In genomic region chr6:10588562-10589428, GRCh38 we compare ENCODE assay signal across 28 cellular contexts.
DNase-seq lines count a peak whose midpoint lies in the region; ATAC-seq and TF ChIP-seq lines count a peak whose summit lies in the region.
"Had no signal": no experiment of that assay in that cellular context is flagged by ENCODE, and none has a peak within 500 bp of the region (broad histone marks: within the 10 kb centered on the region; RNA-seq: fewer than 3 reads in every experiment).

No MANE protein-coding gene starts in this region.

- peaks cover 12% of the 10 kb centered on the region for H3K23me2 ChIP-seq in H9 (ENCODE audit: insufficient read length, low read depth, low read length, poor library complexity, severe bottlenecking)

- H3K36me3 ChIP-seq in DND-41 (ENCODE audit: insufficient read depth, low read length) (no peaks in the 10 kb centered on the region), iPS-20b (ENCODE audit: insufficient read depth, low read depth, low read length) (no peaks in the 10 kb centered on the region)
- H3K36me3 ChIP-seq: BE2C, upper lobe of left lung had no signal

- H2AFZ ChIP-seq in DND-41 (ENCODE audit: low read depth, low read length) (no peak overlapping the region), H9 (ENCODE audit: low read length) (no peak overlapping the region)

- no peak overlapping the region for H2BK120ac ChIP-seq in H9 (ENCODE audit: low read depth, low read length, poor library complexity, severe bottlenecking)

- ATAC-seq in DND-41 (ENCODE audit: insufficient read depth, low read depth): no peak
- no peak for ATAC-seq in GM18505 (IDR thresholded peaks at IDR 0.05; ENCODE audit: unreplicated experiment)
- ATAC-seq: activated T-cell treated with anti-CD3 and anti-CD28 coated beads, Interleukin-2, amount 50 U/mL, for 72 hours; body of pancreas; stimulated activated memory B cell treated with anti-CD40 and anti-IgM and Interleukin-4, amounts not matched to agents 10 μg/mL and 1 μg/mL and 100 μg/mL, for 72 hours had no signal

- H3K4me3 Mint-ChIP-seq in H9: no peak overlapping the region
- H3K4me3 Mint-ChIP-seq: activated B cell treated with CpG ODN at 0.5 μM for 24 hours; activated T-cell treated with anti-CD3 and anti-CD28 coated beads, Interleukin-2, amount 50 U/mL, for 72 hours; CD8-positive, alpha-beta memory T cell; mesothelial cell of epicardium; naive thymus-derived CD4-positive, alpha-beta T cell; stimulated activated memory B cell treated with anti-CD40 and anti-IgM and Interleukin-4, amounts not matched to agents 10 μg/mL and 1 μg/mL and 100 μg/mL, for 72 hours had no signal

- H3K27ac Mint-ChIP-seq in H9: no peak overlapping the region
- H3K27ac Mint-ChIP-seq: activated B cell treated with CpG ODN at 0.5 μM for 24 hours; activated T-cell treated with anti-CD3 and anti-CD28 coated beads, Interleukin-2, amount 50 U/mL, for 72 hours; CD8-positive, alpha-beta memory T cell; mesothelial cell of epicardium; naive thymus-derived CD4-positive, alpha-beta T cell; stimulated activated memory B cell treated with anti-CD40 and anti-IgM and Interleukin-4, amounts not matched to agents 10 μg/mL and 1 μg/mL and 100 μg/mL, for 72 hours had no signal

- H3K27ac ChIP-seq in DND-41 (ENCODE audit: low read length) (peak overlapping the region; percentile 26), H9 (ENCODE audit: insufficient read length, low read depth, low read length) (peak overlapping the region; percentile 35), coronary artery (no peak overlapping the region), iPS-20b (ENCODE audit: low read length) (peak overlapping the region; percentile 1)
- H3K27ac ChIP-seq: body of pancreas, epithelial cell of prostate, upper lobe of left lung had no signal

- peak overlapping the region; percentile 25 for H4K5ac ChIP-seq in H9 (ENCODE audit: insufficient read length, low read depth, low read length)

- peak overlapping the region; percentile 5 for H4K91ac ChIP-seq in H9 (ENCODE audit: insufficient read length, low read depth, low read length)

- H3K23ac ChIP-seq in H9 (ENCODE audit: insufficient read length, low read depth, low read length): peak overlapping the region; percentile 11

- no peaks in the 10 kb centered on the region for H3K79me1 ChIP-seq in H9 (ENCODE audit: insufficient read depth, low read depth, low read length, poor library complexity, severe bottlenecking)

- H3K9ac ChIP-seq in DND-41 (ENCODE audit: low read depth, low read length) (no peak overlapping the region), H9 (ENCODE audit: extremely low read depth, insufficient read length, low read length) (peak overlapping the region; percentile 40), iPS-20b (ENCODE audit: low read depth, low read length) (peak overlapping the region; percentile 75; the same call in 1 of the 2 replicates)

- no peak overlapping the region for H2BK20ac ChIP-seq in H9 (ENCODE audit: low read depth, low read length, poor library complexity, severe bottlenecking)

- H3K4me3 ChIP-seq in DND-41 (ENCODE audit: low read depth in 1 of 2, low read length in 2 of 2) (peak overlapping the region in 1 of 2 experiments; percentile 13; a peak in 1 of 4 replicates), coronary artery (no peak overlapping the region), iPS-20b (ENCODE audit: low read length) (peak overlapping the region; percentile 75)
- H3K4me3 ChIP-seq: body of pancreas, upper lobe of left lung had no signal

- peak overlapping the region; percentile 63 for H4K8ac ChIP-seq in H9 (replicated peaks; ENCODE audit: insufficient read length, low read depth, low read length)

- no peak overlapping the region for H2BK12ac ChIP-seq in H9 (ENCODE audit: insufficient read length, low read depth, low read length)

- H3K79me2 ChIP-seq in DND-41 (ENCODE audit: insufficient read depth, low read length): no peaks in the 10 kb centered on the region
- peaks cover 44% of the 10 kb centered on the region; the same call in 1 of the 2 replicates for H3K79me2 ChIP-seq in H9 (ENCODE audit: insufficient read depth, low read length)

- TF ChIP-seq POLR2A in GM18505 (IDR thresholded peaks at IDR 0.05; ENCODE audit: borderline replicate concordance, extremely low read depth, insufficient read depth, insufficient read length): no peak

- H3K4me1 Mint-ChIP-seq in H9: peaks cover 54 to 55% of the 10 kb centered on the region in 2 experiments
- H3K4me1 Mint-ChIP-seq: CD8-positive, alpha-beta memory T cell had no signal

- no peak overlapping the region for H3K56ac ChIP-seq in H9 (ENCODE audit: insufficient read length, low read depth, low read length)

- H3K9me3 Mint-ChIP-seq in H9: no peaks in the 10 kb centered on the region; a peak in 2 of 5 replicates
- H3K9me3 Mint-ChIP-seq: activated B cell treated with CpG ODN at 0.5 μM for 24 hours; activated T-cell treated with anti-CD3 and anti-CD28 coated beads, Interleukin-2, amount 50 U/mL, for 72 hours; CD8-positive, alpha-beta memory T cell; mesothelial cell of epicardium; stimulated activated memory B cell treated with anti-CD40 and anti-IgM and Interleukin-4, amounts not matched to agents 10 μg/mL and 1 μg/mL and 100 μg/mL, for 72 hours had no signal

- H2AK5ac ChIP-seq in H9 (ENCODE audit: insufficient read length, low read length): peak overlapping the region; percentile 2

- no peak for TF ChIP-seq CTCF in DND-41 (IDR thresholded peaks at IDR 0.05; ENCODE audit: borderline replicate concordance, extremely low read depth, low read length, poor library complexity, severe bottlenecking)
- TF ChIP-seq CTCF in H9 (conservative IDR thresholded peaks at IDR 0.05): no peak
- no peak for TF ChIP-seq CTCF in coronary artery (IDR thresholded peaks at IDR 0.05)

- no peak overlapping the region for H2BK5ac ChIP-seq in H9 (ENCODE audit: insufficient read length, low read length)

- H3K4me1 ChIP-seq in DND-41 (ENCODE audit: insufficient read depth, low read length) (peaks cover 49% of the 10 kb centered on the region), H9 (ENCODE audit: insufficient read depth, low read length) (peaks cover 33% of the 10 kb centered on the region; the same call in 1 of the 2 replicates), iPS-20b (ENCODE audit: insufficient read depth, low read length) (peaks cover 48% of the 10 kb centered on the region)
- H3K4me1 ChIP-seq: BE2C had no signal

- 98% methylated on average over 6 of the region's 7 CpGs for WGBS in H9 (ENCODE audit: extremely low coverage, insufficient read length, low lambda C conversion rate)

- in situ Hi-C loops in G401 (cut with HindIII; ENCODE audit: low sequenced_read_pairs): no loop called here

- no peaks in the 10 kb centered on the region for H3K27me3 Mint-ChIP-seq in H9 (ENCODE audit: low read depth)
- H3K27me3 Mint-ChIP-seq: activated B cell treated with CpG ODN at 0.5 μM for 24 hours; naive thymus-derived CD4-positive, alpha-beta T cell; stimulated activated memory B cell treated with anti-CD40 and anti-IgM and Interleukin-4, amounts not matched to agents 10 μg/mL and 1 μg/mL and 100 μg/mL, for 72 hours had no signal

- DNase-seq in DND-41 (no peak), H9 (no peak), coronary artery (ENCODE audit: low spot score) (peak; percentile 29), G401 (ENCODE audit: low spot score) (no peak), DMS114 treated with DMSO at 0.1 percent for 48 hours (lab: John Stamatoyannopoulos, UW; ENCODE audit: unreplicated experiment) (no peak), NCI-H2227 treated with DMSO at 0.1 percent for 48 hours (lab: John Stamatoyannopoulos, UW) (no peak)
- DNase-seq: activated B cell treated with CpG ODN at 0.5 μM for 24 hours; activated CD4-positive, alpha-beta T cell treated with anti-CD3 and anti-CD28 coated beads, Interleukin-2, amount 50 U/mL, for 4 hours; activated naive CD4-positive, alpha-beta T cell treated with Interleukin-2 at 50 U/mL for 16 hours; activated T-cell treated with anti-CD3 and anti-CD28 coated beads, Interleukin-2, amount 50 U/mL, for 72 hours; BE2C; body of pancreas; CD8-positive, alpha-beta memory T cell; DMS153; naive thymus-derived CD4-positive, alpha-beta T cell; NCI-H1105; NCI-H2029; retina; SHP77 treated with DMSO at 0.1 percent for 48 hours; stimulated activated CD4-positive, alpha-beta T cell treated with anti-CD3 and anti-CD28 coated beads, Interleukin-12 subunit alpha, Interleukin-12 subunit beta, amount 100 ng/mL, for 4 hours; stimulated activated CD4-positive, alpha-beta T cell treated with anti-CD3 and anti-CD28 coated beads, Interleukin-4, amount 100 ng/mL, for 1 hour; T1000; upper lobe of left lung had no signal

- peak overlapping the region; percentile 31 for H3K18ac ChIP-seq in H9 (ENCODE audit: insufficient read length, low read depth, low read length)

- H3K9me3 ChIP-seq in DND-41 (ENCODE audit: insufficient read depth, low read length, severe bottlenecking) (no peaks in the 10 kb centered on the region), H9 (ENCODE audit: control insufficient read depth, low read depth, low read length) (no peaks in the 10 kb centered on the region), iPS-20b (ENCODE audit: insufficient read depth, low read depth, low read length) (no peaks in the 10 kb centered on the region)
- H3K9me3 ChIP-seq: BE2C, body of pancreas, upper lobe of left lung had no signal

- peaks cover 3 to 8% (median 6%) of the 10 kb centered on the region in 3 experiments; a peak in 6 of 7 replicates for H3K36me3 Mint-ChIP-seq in H9 (ENCODE audit: insufficient read depth in 1 of 3, low read depth in 3 of 3)

- peak overlapping the region; percentile 19; the same call in 1 of the 2 replicates for H3K14ac ChIP-seq in H9 (ENCODE audit: insufficient read depth, low read length)

- H2BK15ac ChIP-seq in H9 (ENCODE audit: low read depth, low read length): no peak overlapping the region

- H3K4me2 ChIP-seq in DND-41 (ENCODE audit: insufficient read depth, low read length) (no peak overlapping the region), H9 (ENCODE audit: insufficient read depth, insufficient read length, low read length) (peak overlapping the region; percentile 96)

- no peak overlapping the region for H3T11ph ChIP-seq in H9 (ENCODE audit: low read length)

- H3K4ac ChIP-seq in H9 (ENCODE audit: low read depth, low read length): no peak overlapping the region

- H3K27me3 ChIP-seq in DND-41 (ENCODE audit: insufficient read depth, low read length, poor library complexity) (no peaks in the 10 kb centered on the region), H9 (ENCODE audit: insufficient read depth, low read length) (no peaks in the 10 kb centered on the region), iPS-20b (ENCODE audit: insufficient read depth, low read length) (no peaks in the 10 kb centered on the region)
- H3K27me3 ChIP-seq: BE2C, body of pancreas, upper lobe of left lung had no signal

- H4K20me1 ChIP-seq in DND-41 (ENCODE audit: insufficient read depth, low read length) (no peaks in the 10 kb centered on the region), H9 (ENCODE audit: control insufficient read depth, insufficient read depth, insufficient read length) (peaks cover 2% of the 10 kb centered on the region)

Comparison
In these comparisons a context has a peak if more than half of its experiments do, and no peak if none do; other contexts are left out.
1. H3K27ac ChIP-seq: peak in DND-41 (single experiment), H9 (single experiment) and iPS-20b (single experiment); none in coronary artery (0 of 2).